In genomic region chr21:43306911-43307676, GRCh38 we compare ENCODE assay signal across 8 cellular contexts.
DNase-seq lines count a peak whose midpoint lies in the region; ATAC-seq and TF ChIP-seq lines count a peak whose summit lies in the region.

No MANE protein-coding gene starts in this region.

- ATAC-seq in WTC11 (no peak), lower lobe of right lung (peak; percentile 28 to 49), omental fat pad (ENCODE audit: low FRiP score) (no peak)

- TF ChIP-seq CTCF in WTC11 (IDR thresholded peaks at IDR 0.05) (no peak), lower lobe of right lung (IDR thresholded peaks at IDR 0.05) (no peak), tibial nerve (IDR thresholded peaks at IDR 0.05) (no peak), omental fat pad (IDR thresholded peaks at IDR 0.05) (no peak)

- H3K27me3 ChIP-seq in lower lobe of right lung (ENCODE audit: low read depth) = peaks cover 5% of the 10 kb centered on the region
- no peaks in the 10 kb centered on the region for H3K27me3 ChIP-seq in tibial nerve

- H3K27ac ChIP-seq in lower lobe of right lung (no peak overlapping the region), tibial nerve (peak overlapping the region in 1 of 4 donors; percentile 63)

- H3K4me3 Mint-ChIP-seq in WTC11 = no peak overlapping the region

- H3K4me1 ChIP-seq in lower lobe of right lung = peaks cover 2% of the 10 kb centered on the region
- H3K4me1 ChIP-seq in tibial nerve = peaks cover 0 to 4% (median 0%) of the 10 kb centered on the region in 4 donors

- no peak for TF ChIP-seq POLR2A in tibial nerve (IDR thresholded peaks at IDR 0.05)

- no peak for TF ChIP-seq EP300 in tibial nerve (IDR thresholded peaks at IDR 0.05)

- POLR2A ChIA-PET in WTC11 (lab: Charles Lee) = no interaction called here

- no peaks in the 10 kb centered on the region for H3K36me3 Mint-ChIP-seq in WTC11

- H3K4me3 ChIP-seq in lower lobe of right lung (no peak overlapping the region), tibial nerve (no peak overlapping the region)

- no peak overlapping the region for H3K27ac Mint-ChIP-seq in WTC11

- no peaks in the 10 kb centered on the region for H3K9me3 ChIP-seq in lower lobe of right lung
- H3K9me3 ChIP-seq in tibial nerve = no peaks in the 10 kb centered on the region

- intact Hi-C loops in lower lobe of right lung (cut with DNase I) = no loop called here

- peaks cover 13% of the 10 kb centered on the region for H3K4me1 Mint-ChIP-seq in WTC11

- CTCF ChIA-PET in WTC11 (lab: Charles Lee) = no interaction called here

- H3K36me3 ChIP-seq in lower lobe of right lung (no peaks in the 10 kb centered on the region), tibial nerve (no peaks in the 10 kb centered on the region)

- H3K27me3 Mint-ChIP-seq in WTC11 (ENCODE audit: low read depth) = no peaks in the 10 kb centered on the region

- DNase-seq in activated T-cell treated with anti-CD3 and anti-CD28 coated beads, Interleukin-2, amount 50 U/mL, for 48 hours = peak; percentile 27 to 36
- no peak for DNase-seq in activated T-cell treated with anti-CD3 and anti-CD28 coated beads, Interleukin-2, amount 50 U/mL, for 1 hour
- DNase-seq in HK-2 (ENCODE audit: unreplicated experiment) (peak; percentile 76), WTC11 (ENCODE audit: low spot score) (no peak), lower lobe of right lung (peak; percentile 42), tibial nerve (ENCODE audit: low spot score in 2 of 2) (no peak), omental fat pad (ENCODE audit: low spot score) (no peak), NCI-H1105 treated with DMSO at 0.1 percent for 48 hours (lab: John Stamatoyannopoulos, UW) (no peak)

- WGBS in tibial nerve, 2 donors = 80 to 81% methylated on average over 16 to 24 of the region's 24 CpGs

- H3K9me3 Mint-ChIP-seq in WTC11 = no peaks in the 10 kb centered on the region

TF ChIP-seq in WTC11, 78 proteins besides CTCF, POLR2A, EP300 and RAD21:
- TF ChIP-seq GABPB1 (CRISPR knock-in tag; IDR thresholded peaks at IDR 0.05) (peak; percentile 53), PREB (CRISPR knock-in tag; IDR thresholded peaks at IDR 0.05; ENCODE audit: borderline replicate concordance) (no peak)
TF ChIP-seq in WTC11: peak in this region for 1.

Comparison
In these comparisons a context has a peak if more than half of its experiments do, and no peak if none do; other contexts are left out.
1. DNase-seq: peak in activated T-cell treated with anti-CD3 and anti-CD28 coated beads, Interleukin-2, amount 50 U/mL, for 48 hours (2 of 2), HK-2 (single experiment) and lower lobe of right lung (single experiment); none in activated T-cell treated with anti-CD3 and anti-CD28 coated beads, Interleukin-2, amount 50 U/mL, for 1 hour (single experiment), WTC11 (single experiment), tibial nerve (0 of 2), omental fat pad (single experiment) and NCI-H1105 treated with DMSO at 0.1 percent for 48 hours (single experiment).
2. ATAC-seq: peak in lower lobe of right lung (2 of 2); none in WTC11 (single experiment) and omental fat pad (single experiment).